In genomic region chr11:79076526-79077115, GRCh38 we compare ENCODE assay signal across 8 cellular contexts.
DNase-seq lines count a peak whose midpoint lies in the region; ATAC-seq lines count a peak whose summit lies in the region.
"Had no signal": no experiment of that assay in that cellular context is flagged by ENCODE, and none has a peak within 500 bp of the region (broad histone marks: within the 10 kb centered on the region; RNA-seq: fewer than 3 reads in every experiment).

No MANE protein-coding gene starts in this region.

- CTCF ChIA-PET in activated CD4-positive, alpha-beta memory T cell treated with anti-CD3 and anti-CD28 coated beads, Interleukin-2, amount 10 ng/mL, durations not matched to agents 7 days and 5 days (lab: Charles Lee): interaction anchor here (1.2 to 2.3 kb wide), 2 partner anchors 184 to 431 kb away, joined by 3 to 16 read pairs; no protein-coding TSS in a partner anchor

- H3K4me3 ChIP-seq in aorta (ENCODE audit: low read length in 2 of 2): no peak overlapping the region

- H3K36me3 Mint-ChIP-seq in activated CD4-positive, alpha-beta memory T cell treated with anti-CD3 and anti-CD28 coated beads, Interleukin-2, amount 10 ng/mL, durations not matched to agents 7 days and 5 days (ENCODE audit: low read depth): no peaks in the 10 kb centered on the region
- H3K36me3 Mint-ChIP-seq: memory B cell had no signal

- DNase-seq in ELR (ENCODE audit: low read depth): peak; percentile 43
- DNase-seq in HuH-7.5 (ENCODE audit: low spot score): peak; percentile 45
- DNase-seq in activated CD4-positive, alpha-beta memory T cell treated with anti-CD3 and anti-CD28 coated beads, Interleukin-2, amount 10 ng/mL, durations not matched to agents 7 days and 5 days: peak; percentile 25
- peak; percentile 50 for DNase-seq in iPS-NIHi7 (ENCODE audit: extremely low spot score)
- DNase-seq in aorta: peak; percentile 71 to 78
- no peak for DNase-seq in activated effector memory CD4-positive, alpha-beta T cell treated with anti-CD3 and anti-CD28 coated beads, Interleukin-2, amount 50 U/mL, for 16 hours

- POLR2A ChIA-PET in activated CD4-positive, alpha-beta memory T cell treated with anti-CD3 and anti-CD28 coated beads, Interleukin-2, amount 10 ng/mL, durations not matched to agents 7 days and 5 days (lab: Charles Lee): no interaction called here

- H3K9me3 Mint-ChIP-seq in activated CD4-positive, alpha-beta memory T cell treated with anti-CD3 and anti-CD28 coated beads, Interleukin-2, amount 10 ng/mL, durations not matched to agents 7 days and 5 days: no peaks in the 10 kb centered on the region

- no peaks in the 10 kb centered on the region for H3K27me3 Mint-ChIP-seq in activated CD4-positive, alpha-beta memory T cell treated with anti-CD3 and anti-CD28 coated beads, Interleukin-2, amount 10 ng/mL, durations not matched to agents 7 days and 5 days

- no peaks in the 10 kb centered on the region for H3K36me3 ChIP-seq in aorta (ENCODE audit: control insufficient read depth in 1 of 2, insufficient read depth in 2 of 2, low read length in 1 of 2)

- no peaks in the 10 kb centered on the region for H3K27me3 ChIP-seq in aorta (ENCODE audit: control insufficient read depth in 1 of 2, insufficient read depth in 2 of 2, low read length in 1 of 2)

- 70 to 73% methylated on average over 4 of the region's 4 CpGs for WGBS in aorta, 2 donors

- no peaks in the 10 kb centered on the region for H3K4me1 Mint-ChIP-seq in activated CD4-positive, alpha-beta memory T cell treated with anti-CD3 and anti-CD28 coated beads, Interleukin-2, amount 10 ng/mL, durations not matched to agents 7 days and 5 days
- H3K4me1 Mint-ChIP-seq: memory B cell had no signal

- H3K27ac Mint-ChIP-seq in activated CD4-positive, alpha-beta memory T cell treated with anti-CD3 and anti-CD28 coated beads, Interleukin-2, amount 10 ng/mL, durations not matched to agents 7 days and 5 days: no peak overlapping the region
- H3K27ac Mint-ChIP-seq: memory B cell had no signal

- no peaks in the 10 kb centered on the region for H3K4me1 ChIP-seq in aorta (ENCODE audit: control insufficient read depth in 1 of 2, insufficient read depth in 2 of 2, low read length in 2 of 2)

- intact Hi-C loops in aorta (cut with DNase I): loop anchor here (5.0 to 10.0 kb wide), 2 partner anchors 429 to 432 kb away; no protein-coding TSS in a partner anchor

- no peak overlapping the region for H3K27ac ChIP-seq in aorta (ENCODE audit: low read depth in 1 of 2, low read length in 2 of 2)

- H3K9me3 ChIP-seq in aorta (ENCODE audit: control insufficient read depth, low read length): no peaks in the 10 kb centered on the region

- ATAC-seq in aorta (ENCODE audit: low FRiP score) (no peak), GM19463 (IDR thresholded peaks at IDR 0.05; ENCODE audit: unreplicated experiment) (no peak)

- no peak overlapping the region for H3K4me3 Mint-ChIP-seq in activated CD4-positive, alpha-beta memory T cell treated with anti-CD3 and anti-CD28 coated beads, Interleukin-2, amount 10 ng/mL, durations not matched to agents 7 days and 5 days
- H3K4me3 Mint-ChIP-seq: memory B cell had no signal
